7 cellular contexts compared by ENCODE assay signal in the genomic region with DNA sequence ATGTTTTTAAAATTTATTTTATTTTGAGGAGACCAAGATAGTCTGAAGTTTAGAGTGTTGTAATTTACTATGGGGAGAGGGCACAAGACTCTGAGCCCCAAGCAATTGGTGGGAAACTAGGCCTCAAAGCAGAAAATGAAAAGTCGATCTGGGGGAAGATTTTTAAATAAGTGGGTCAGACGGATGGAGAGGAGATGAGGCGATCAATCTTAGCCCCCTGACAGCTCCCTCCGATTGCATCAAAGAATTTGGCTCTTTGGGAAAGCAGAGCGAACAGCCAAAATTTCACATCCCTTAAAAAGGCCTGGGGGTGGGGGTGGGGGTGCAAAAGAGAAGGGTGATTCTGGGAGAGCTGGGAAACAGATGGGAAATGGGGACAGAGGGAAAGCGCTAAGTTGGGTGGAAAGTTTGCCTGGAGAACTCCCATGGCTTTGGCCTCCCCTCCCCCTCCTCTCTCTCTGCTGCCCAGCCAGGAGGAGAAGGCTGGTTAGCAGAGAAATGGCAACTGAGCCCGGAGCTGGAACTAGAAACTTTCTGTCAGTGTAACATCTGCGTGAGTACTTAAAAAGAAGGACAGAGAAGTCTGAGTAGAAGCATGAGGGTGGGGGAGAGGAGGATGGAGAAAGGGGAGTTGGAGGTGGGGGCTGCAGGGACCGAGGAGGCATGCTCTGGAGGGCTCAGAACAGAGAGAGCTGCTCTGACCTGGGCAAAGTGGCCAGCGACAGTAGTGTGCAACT. TPM values are rescaled to one million over a fixed set of nuclear protein-coding genes. Genes with fewer than 3 reads are reported as not detected.
DNase-seq lines count a peak whose midpoint lies in the region; ATAC-seq and TF ChIP-seq lines count a peak whose summit lies in the region.
"Had no signal": no experiment of that assay in that cellular context is flagged by ENCODE, and none has a peak within 500 bp of the region (broad histone marks: within the 10 kb centered on the region; RNA-seq: fewer than 3 reads in every experiment).

No MANE protein-coding gene starts in this region.

- TF ChIP-seq EP300 in gastroesophageal sphincter (IDR thresholded peaks at IDR 0.05) (no peak), transverse colon (IDR thresholded peaks at IDR 0.05; ENCODE audit: low read depth) (no peak)

- BruUV-seq in MCF 10A (replicated peaks; lab: Mats Ljungman, UMichigan): no TSS peak

- peaks cover 0 to 17% of the 10 kb centered on the region in 2 donors for H3K27me3 ChIP-seq in breast epithelium
- no peaks in the 10 kb centered on the region for H3K27me3 ChIP-seq in gastroesophageal sphincter
- H3K27me3 ChIP-seq in transverse colon: peaks cover 17% of the 10 kb centered on the region

- no peaks in the 10 kb centered on the region for H3K27me3 Mint-ChIP-seq in MCF 10A (ENCODE audit: insufficient read depth, unreplicated experiment)

- TF ChIP-seq POLR2A in breast epithelium (IDR thresholded peaks at IDR 0.05) (no peak), gastroesophageal sphincter (IDR thresholded peaks at IDR 0.05) (no peak), transverse colon (IDR thresholded peaks at IDR 0.05) (no peak)

- no peak overlapping the region for H3K27ac Mint-ChIP-seq in MCF 10A (ENCODE audit: low read depth, unreplicated experiment)
- H3K27ac Mint-ChIP-seq: CD14-positive monocyte had no signal

- no peaks in the 10 kb centered on the region for H3K36me3 ChIP-seq in breast epithelium
- peaks cover 0 to 19% of the 10 kb centered on the region in 2 donors for H3K36me3 ChIP-seq in gastroesophageal sphincter
- no peaks in the 10 kb centered on the region for H3K36me3 ChIP-seq in transverse colon

- intact Hi-C loops in breast epithelium (cut with DNase I; ENCODE audit: low total_unique reads): no loop called here
- intact Hi-C loops in MCF 10A (cut with micrococcal nuclease): no loop called here
- intact Hi-C loops in transverse colon (cut with DNase I; ENCODE audit: low total_unique reads): no loop called here

- H3K4me1 Mint-ChIP-seq in MCF 10A (ENCODE audit: insufficient read depth, unreplicated experiment): no peaks in the 10 kb centered on the region

- CTCF ChIA-PET in MCF 10A (lab: Yijun Ruan, JAX): interaction anchor here (0.5 to 0.9 kb wide), 4 partner anchors 13 to 1045 kb away, joined by 3 to 4 read pairs (median 3); no protein-coding TSS in a partner anchor

- TF ChIP-seq CTCF in breast epithelium (IDR thresholded peaks at IDR 0.05): no peak
- no peak for TF ChIP-seq CTCF in MCF 10A (IDR thresholded peaks at IDR 0.05; ENCODE audit: unreplicated experiment)
- no peak for TF ChIP-seq CTCF in gastroesophageal sphincter (IDR thresholded peaks at IDR 0.05)
- TF ChIP-seq CTCF in transverse colon (IDR thresholded peaks at IDR 0.05): no peak

- ATAC-seq in gastroesophageal sphincter (no peak), HG02885 (IDR thresholded peaks at IDR 0.05; ENCODE audit: poor library complexity, unreplicated experiment) (no peak)

- POLR2A ChIA-PET in MCF 10A (lab: Yijun Ruan, JAX): interaction anchor here (0.6 kb wide), 1 partner anchor 31 kb away, joined by 3 read pairs; no protein-coding TSS in a partner anchor

- H3K4me3 ChIP-seq in breast epithelium (peak overlapping the region; percentile 5 to 49 (median 10)), gastroesophageal sphincter (peak overlapping the region; percentile 31 to 38), transverse colon (peak overlapping the region in 1 of 4 donors; percentile 17)

- in situ Hi-C loops in transverse colon (cut with MboI; ENCODE audit: low pct_ligation_motif_present in 1 of 4, low pct_unique_long_range_greater_than_20kb in 1 of 4, low sequenced_read_pairs in 3 of 4): no loop called here

- no peaks in the 10 kb centered on the region for H3K9me3 Mint-ChIP-seq in MCF 10A (ENCODE audit: unreplicated experiment)

- H3K27ac ChIP-seq in breast epithelium (peak overlapping the region; percentile 54 to 97), gastroesophageal sphincter (peak overlapping the region; percentile 90 to 98 (median 96)), transverse colon (peak overlapping the region; percentile 89 to 95 (median 94))

- peaks cover 0 to 3% of the 10 kb centered on the region in 2 donors for H3K4me1 ChIP-seq in breast epithelium
- H3K4me1 ChIP-seq in gastroesophageal sphincter: peaks cover 11 to 70% (median 41%) of the 10 kb centered on the region in 3 donors
- H3K4me1 ChIP-seq in transverse colon: peaks cover 22 to 73% (median 35%) of the 10 kb centered on the region in 4 donors

- H3K36me3 Mint-ChIP-seq in MCF 10A (ENCODE audit: insufficient read depth, unreplicated experiment): no peaks in the 10 kb centered on the region

- H3K4me3 Mint-ChIP-seq in MCF 10A (ENCODE audit: unreplicated experiment): no peak overlapping the region

- WGBS in gastroesophageal sphincter (ENCODE audit: low coverage in 1 of 2), 2 donors: 19 to 20% methylated on average over 4 to 10 of the region's 10 CpGs
- 45 to 51% methylated on average over 6 to 10 of the region's 10 CpGs for WGBS in transverse colon (ENCODE audit: low coverage in 1 of 2), 2 donors

- H3K9me3 ChIP-seq in breast epithelium: no peaks in the 10 kb centered on the region
- H3K9me3 ChIP-seq in gastroesophageal sphincter: no peaks in the 10 kb centered on the region
- H3K9me3 ChIP-seq in transverse colon: no peaks in the 10 kb centered on the region

- DNase-seq in breast epithelium (ENCODE audit: low spot score in 2 of 2): no peak
- DNase-seq in MCF 10A (ENCODE audit: unreplicated experiment): no peak
- no peak for DNase-seq in transverse colon
- DNase-seq in AG08395 (ENCODE audit: low spot score): no peak

RNA-seq across cellular contexts. Expression of a gene that starts 1.4 kb away (rescaled TPM):
- total RNA-seq in breast epithelium (10 to 100 TPM; 13.6 to 36.4 (median 19.6) TPM), MCF 10A (2022) (3.0 and 4.8 TPM in 2 replicates), gastroesophageal sphincter (10 to 100 TPM; 28.7 to 65.2 (median 38.8) TPM), transverse colon (10 to 100 TPM in 3 of 4 donors, not detected in 1; 13.5 to 93.9 (median 13.8) TPM)

RNA-seq across cellular contexts. Expression of a gene that starts 15.5 kb away (rescaled TPM):
- total RNA-seq in breast epithelium (not detected), MCF 10A (2022) (not detected in 2 replicates), gastroesophageal sphincter (not detected), transverse colon (not detected)

RNA-seq across cellular contexts. Expression of a gene that starts 31.8 kb away (rescaled TPM):
- total RNA-seq in breast epithelium (1 to 10 TPM; 2.2 to 7.5 (median 2.3) TPM), MCF 10A (2022) (0.21 and 0.44 TPM in 2 replicates), gastroesophageal sphincter (10 to 100 TPM in 1 of 4 donors, 1 to 10 TPM in 3; 3.0 to 12.9 (median 6.9) TPM), transverse colon (1 to 10 TPM in 3 of 4 donors, not detected in 1; 1.9 to 4.8 (median 2.0) TPM)

RNA-seq across cellular contexts. Expression of a gene that starts 43.7 kb away (rescaled TPM):
- total RNA-seq in breast epithelium: 10 to 100 TPM; 13.8 to 36.7 (median 14.4) TPM
- total RNA-seq in MCF 10A (2022): 0.79 and 0.88 TPM in 2 replicates
- total RNA-seq in gastroesophageal sphincter: 10 to 100 TPM; 11.4 to 48.7 (median 24.2) TPM
- 10 to 100 TPM; 25.7 to 57.1 (median 34.9) TPM for total RNA-seq in transverse colon

RNA-seq across cellular contexts. Expression of a gene that starts 47.2 kb away (rescaled TPM):
- 1 to 10 TPM in 2 of 3 donors, under 1 TPM in 1; 0.44 to 2.0 (median 1.4) TPM for total RNA-seq in breast epithelium
- not detected in 2 replicates for total RNA-seq in MCF 10A (2022)
- 1 to 10 TPM in 3 of 4 donors, under 1 TPM in 1; 0.27 to 2.7 (median 1.4) TPM for total RNA-seq in gastroesophageal sphincter
- total RNA-seq in transverse colon: 10 to 100 TPM; 10.5 to 35.4 (median 18.7) TPM
